In genomic region chr11:94740975-94741707, GRCh38 we compare ENCODE assay signal across 8 cellular contexts. TPM values are rescaled to one million over a fixed set of nuclear protein-coding genes. Genes with fewer than 3 reads are reported as not detected.
DNase-seq lines count a peak whose midpoint lies in the region; ATAC-seq and TF ChIP-seq lines count a peak whose summit lies in the region.

No MANE protein-coding gene starts in this region.

- H3K9me3 Mint-ChIP-seq in activated T-helper 17 cell treated with anti-CD3 and anti-CD28 coated beads, Interleukin-2, amount 50 U/mL, for 72 hours, result no peaks in the 10 kb centered on the region

- peak; percentile 82 for DNase-seq in DMS53 treated with DMSO at 0.1 percent for 48 hours (lab: John Stamatoyannopoulos, UW; ENCODE audit: unreplicated experiment)
- peak; percentile 82 for DNase-seq in H7
- DNase-seq in NCI-H2107 (lab: John Stamatoyannopoulos, UW), result peak; percentile 19
- peak in 27 of 42 donors; percentile 6 to 57 (median 18) for DNase-seq in head of caudate nucleus
- no peak for DNase-seq in omental fat pad (ENCODE audit: low spot score)
- no peak for DNase-seq in inferior parietal cortex (ENCODE audit: extremely low spot score)

- H3K27me3 Mint-ChIP-seq in activated T-helper 17 cell treated with anti-CD3 and anti-CD28 coated beads, Interleukin-2, amount 50 U/mL, for 72 hours, result peaks cover 36% of the 10 kb centered on the region

- H3K4me1 Mint-ChIP-seq in activated T-helper 17 cell treated with anti-CD3 and anti-CD28 coated beads, Interleukin-2, amount 50 U/mL, for 72 hours, result no peaks in the 10 kb centered on the region

- H3K4me3 ChIP-seq in H7 (ENCODE audit: insufficient read depth, low read depth, low read length), result peak overlapping the region; percentile 54

- intact Hi-C loops in head of caudate nucleus (cut with DNase I), result no loop called here

- H3K27me3 ChIP-seq in H7 (ENCODE audit: control insufficient read depth, insufficient read depth, low read length), result peaks cover 24% of the 10 kb centered on the region

- TF ChIP-seq CTCF in omental fat pad (IDR thresholded peaks at IDR 0.05), result no peak

- no peak for ATAC-seq in activated T-helper 17 cell treated with anti-CD3 and anti-CD28 coated beads, Interleukin-2, amount 50 U/mL, for 72 hours (replicated peaks)
- peak; percentile 63 for ATAC-seq in omental fat pad (ENCODE audit: low FRiP score)
- ATAC-seq in HG02623 (IDR thresholded peaks at IDR 0.05; ENCODE audit: unreplicated experiment), result no peak

- no peaks in the 10 kb centered on the region for H3K36me3 ChIP-seq in H7 (replicated peaks; ENCODE audit: control insufficient read depth, insufficient read depth, low read length)

- no peak overlapping the region for H3K27ac Mint-ChIP-seq in activated T-helper 17 cell treated with anti-CD3 and anti-CD28 coated beads, Interleukin-2, amount 50 U/mL, for 72 hours

- no peaks in the 10 kb centered on the region for H3K36me3 Mint-ChIP-seq in activated T-helper 17 cell treated with anti-CD3 and anti-CD28 coated beads, Interleukin-2, amount 50 U/mL, for 72 hours (ENCODE audit: low read depth)

- peak overlapping the region; percentile 53 for H3K4me3 Mint-ChIP-seq in activated T-helper 17 cell treated with anti-CD3 and anti-CD28 coated beads, Interleukin-2, amount 50 U/mL, for 72 hours

RNA-seq across cellular contexts. Expression of gene AMOTL1, which starts 27.0 kb away (rescaled TPM):
- total RNA-seq in H7 (2014; rRNA removed; shearing (Covaris generic)), result 18.0 and 20.7 TPM in 2 replicates
- under 1 TPM; 0.06 to 0.34 TPM for total RNA-seq in activated T-helper 17 cell treated with anti-CD3 and anti-CD28 coated beads, Interleukin-2, amount 50 U/mL, for 72 hours
- 10 to 100 TPM; 32.0 to 67.6 (median 56.8) TPM for total RNA-seq in omental fat pad

Comparison
In these comparisons a context has a peak if more than half of its experiments do, and no peak if none do; other contexts are left out.
1. DNase-seq: peak in DMS53 treated with DMSO at 0.1 percent for 48 hours (single experiment), H7 (single experiment), NCI-H2107 (single experiment) and head of caudate nucleus (27 of 42); none in omental fat pad (single experiment) and inferior parietal cortex (single experiment).
2. RNA of gene AMOTL1, which starts 27.0 kb away (total RNA-seq): 32.0 to 67.6 TPM in omental fat pad and 18.0 to 20.7 TPM in H7; 0.06 to 0.34 TPM in activated T-helper 17 cell treated with anti-CD3 and anti-CD28 coated beads, Interleukin-2, amount 50 U/mL, for 72 hours; every median in the first group is over 10 times any median in the second.